In genomic region chr17:78230252-78230962, GRCh38 we compare ENCODE assay signal across 28 cellular contexts. TPM values are rescaled to one million over a fixed set of nuclear protein-coding genes. Genes with fewer than 3 reads are reported as not detected.
A peak's percentile ranks its signal among the peaks of the same experiment; 100 is the strongest.
DNase-seq lines count a peak whose midpoint lies in the region; ATAC-seq and TF ChIP-seq lines count a peak whose summit lies in the region.
"Had no signal": no experiment of that assay in that cellular context is flagged by ENCODE, and none has a peak within 500 bp of the region (broad histone marks: within the 10 kb centered on the region; RNA-seq: fewer than 3 reads in every experiment).

No MANE protein-coding gene starts in this region.

- no peak overlapping the region for H3K9ac ChIP-seq in BLaER1 treated with 17β-estradiol and CSF1 and Interleukin-3, amounts not matched to agents 10 nM and 100 nM
- H3K9ac ChIP-seq in IMR-90 (ENCODE audit: low read depth, low read length) = no peak overlapping the region

- H3K56ac ChIP-seq in IMR-90 (ENCODE audit: extremely low read depth, insufficient read depth, low read length) = no peak overlapping the region; the same call in 1 of the 2 replicates

- peaks cover 0 to 33% (median 14%) of the 10 kb centered on the region in 11 experiments; a peak in 12 of 22 replicates for H4K20me1 ChIP-seq in BLaER1 treated with 17β-estradiol and CSF1 and Interleukin-3, amounts not matched to agents 10 nM and 100 nM
- H4K20me1 ChIP-seq in IMR-90 (ENCODE audit: insufficient read depth, low read length) = no peaks in the 10 kb centered on the region

- H3K9me3 Mint-ChIP-seq in memory B cell = no peaks in the 10 kb centered on the region
- H3K9me3 Mint-ChIP-seq: activated T-helper 17 cell treated with anti-CD3 and anti-CD28 coated beads, Interleukin-2, amount 50 U/mL, for 72 hours; CD8-positive, alpha-beta memory T cell; HFFc6; nephron progenitor cell had no signal

- no peak overlapping the region for H3K4ac ChIP-seq in IMR-90 (ENCODE audit: low read depth, low read length)

- peaks cover 30 to 73% (median 61%) of the 10 kb centered on the region in 10 experiments for H3K4me1 ChIP-seq in BLaER1 treated with 17β-estradiol and CSF1 and Interleukin-3, amounts not matched to agents 10 nM and 100 nM
- H3K4me1 ChIP-seq in IMR-90 (ENCODE audit: control insufficient read depth, insufficient read depth, low read length) = no peaks in the 10 kb centered on the region
- H3K4me1 ChIP-seq: vagina had no signal

- in situ Hi-C loops in IMR-90 (cut with MboI; ENCODE audit: low sequenced_read_pairs) = no loop called here

- no peak for DNase-seq in IMR-90
- no peak for DNase-seq in memory B cell (ENCODE audit: low spot score in 2 of 2)
- DNase-seq in mucosa of gallbladder (ENCODE audit: low spot score) = no peak
- DNase-seq in T1000 (lab: John Stamatoyannopoulos, UW) = no peak
- DNase-seq in NCI-H2227 (lab: John Stamatoyannopoulos, UW; ENCODE audit: unreplicated experiment) = no peak
- DNase-seq: activated CD8-positive, alpha-beta T cell treated with anti-CD3 and anti-CD28 coated beads, Interleukin-2, amount 10 ng/mL, durations not matched to agents 7 days and 5 days; activated naive CD4-positive, alpha-beta T cell treated with anti-CD3 and anti-CD28 coated beads, Interleukin-2, amount 50 U/mL, for 16 hours; CD8-positive, alpha-beta memory T cell; EL; HFFc6; Karpas-422; mammary epithelial cell; NCI-H1417 treated with DMSO at 0.1 percent for 48 hours; NCI-H2029 treated with DMSO at 0.1 percent for 48 hours; NCI-H2227 treated with DMSO at 0.1 percent for 48 hours; NCI-H526; nephron progenitor cell; PC-9; Right ventricle myocardium superior; stimulated activated naive CD4-positive, alpha-beta T cell treated with Interleukin-2 at 50 U/mL for 16 hours; T-helper 2 cell had no signal

- H3K4me2 ChIP-seq in BLaER1 treated with 17β-estradiol and CSF1 and Interleukin-3, amounts not matched to agents 10 nM and 100 nM = peak overlapping the region in 6 of 11 experiments; percentile 71 to 96 (median 89); a peak in 10 of 22 replicates
- H3K4me2 ChIP-seq in IMR-90 (ENCODE audit: low read depth, low read length) = no peak overlapping the region
- H3K4me2 ChIP-seq: PC-9, smooth muscle cell had no signal

- no peak for TF ChIP-seq CTCF in IMR-90 (conservative IDR thresholded peaks at IDR 0.05; ENCODE audit: low read depth, low read length)

- H3K14ac ChIP-seq in IMR-90 (replicated peaks; ENCODE audit: low read depth, low read length) = no peak overlapping the region

- peaks cover 30% of the 10 kb centered on the region for H3K27me3 Mint-ChIP-seq in memory B cell

- BruUV-seq in IMR-90 (replicated peaks; lab: Mats Ljungman, UMichigan) = no TSS peak

- ATAC-seq in IMR-90 (ENCODE audit: low read depth) (no peak), memory B cell (ENCODE audit: low read depth) (peak; percentile 54), HG03095 (IDR thresholded peaks at IDR 0.05; ENCODE audit: unreplicated experiment) (no peak)
- ATAC-seq: activated CD8-positive, alpha-beta T cell treated with anti-CD3 and anti-CD28 coated beads, Interleukin-2, amount 10 ng/mL, durations not matched to agents 7 days and 5 days; activated T-helper 17 cell treated with anti-CD3 and anti-CD28 coated beads, Interleukin-2, amount 50 U/mL, for 72 hours had no signal

- no peak overlapping the region for H3K27ac Mint-ChIP-seq in memory B cell
- H3K27ac Mint-ChIP-seq: activated CD8-positive, alpha-beta T cell treated with anti-CD3 and anti-CD28 coated beads, Interleukin-2, amount 10 ng/mL, durations not matched to agents 7 days and 5 days; activated T-helper 17 cell treated with anti-CD3 and anti-CD28 coated beads, Interleukin-2, amount 50 U/mL, for 72 hours; CD8-positive, alpha-beta memory T cell; HFFc6; nephron progenitor cell had no signal

- H2BK20ac ChIP-seq in IMR-90 (ENCODE audit: low read depth, low read length) = no peak overlapping the region

- H3K36me3 ChIP-seq in BLaER1 treated with 17β-estradiol and CSF1 and Interleukin-3, amounts not matched to agents 10 nM and 100 nM = peaks cover 0 to 8% (median 2%) of the 10 kb centered on the region in 11 experiments; a peak in 16 of 22 replicates
- H3K36me3 ChIP-seq in IMR-90 (ENCODE audit: control insufficient read depth, insufficient read depth, low read length) = no peaks in the 10 kb centered on the region
- H3K36me3 ChIP-seq: vagina had no signal

- H3K18ac ChIP-seq in IMR-90 (ENCODE audit: low read depth, low read length) = no peak overlapping the region

- CTCF ChIA-PET in IMR-90 (lab: Yijun Ruan, JAX) = no interaction called here

- H3K36me3 Mint-ChIP-seq in memory B cell = no peaks in the 10 kb centered on the region
- H3K36me3 Mint-ChIP-seq: CD8-positive, alpha-beta memory T cell had no signal

- H2BK5ac ChIP-seq in IMR-90 (ENCODE audit: low read depth, low read length, poor library complexity, severe bottlenecking) = no peak overlapping the region

- intact Hi-C loops in IMR-90 (cut with micrococcal nuclease) = no loop called here

- H2AK5ac ChIP-seq in IMR-90 (ENCODE audit: low read depth, low read length) = no peak overlapping the region

- peaks cover 13% of the 10 kb centered on the region for H3K4me1 Mint-ChIP-seq in memory B cell
- H3K4me1 Mint-ChIP-seq: activated T-helper 17 cell treated with anti-CD3 and anti-CD28 coated beads, Interleukin-2, amount 50 U/mL, for 72 hours; nephron progenitor cell had no signal

- no peaks in the 10 kb centered on the region for H3K9me1 ChIP-seq in IMR-90 (ENCODE audit: insufficient read depth, low read length)

- no peaks in the 10 kb centered on the region for H3K79me1 ChIP-seq in IMR-90 (ENCODE audit: low read depth in 1 of 2, low read length in 2 of 2)

- no peak overlapping the region for H3K4me3 Mint-ChIP-seq in memory B cell
- H3K4me3 Mint-ChIP-seq: activated CD8-positive, alpha-beta T cell treated with anti-CD3 and anti-CD28 coated beads, Interleukin-2, amount 10 ng/mL, durations not matched to agents 7 days and 5 days; activated T-helper 17 cell treated with anti-CD3 and anti-CD28 coated beads, Interleukin-2, amount 50 U/mL, for 72 hours; HFFc6; nephron progenitor cell had no signal

- H3K4me3 ChIP-seq in BLaER1 treated with 17β-estradiol and CSF1 and Interleukin-3, amounts not matched to agents 10 nM and 100 nM = no peak overlapping the region
- no peak overlapping the region for H3K4me3 ChIP-seq in IMR-90 (ENCODE audit: insufficient read depth, low read depth, low read length)
- H3K4me3 ChIP-seq: PC-9, smooth muscle cell, vagina had no signal

- H3K23ac ChIP-seq in IMR-90 (ENCODE audit: low read depth, low read length) = no peak overlapping the region

- H2AK9ac ChIP-seq in IMR-90 (replicated peaks; ENCODE audit: low read depth, low read length, poor library complexity) = no peak overlapping the region

- H3K27ac ChIP-seq in BLaER1 treated with 17β-estradiol and CSF1 and Interleukin-3, amounts not matched to agents 10 nM and 100 nM = no peak overlapping the region
- H3K27ac ChIP-seq in IMR-90 (ENCODE audit: insufficient read depth, low read length) (no peak overlapping the region), angular gyrus (ENCODE audit: low read depth, low read length) (peak overlapping the region; percentile 95)
- H3K27ac ChIP-seq: PC-9, vagina had no signal

- dilution Hi-C loops in IMR-90 (cut with HindIII; ENCODE audit: low sequenced_read_pairs, unreplicated experiment) = no loop called here

- no peak overlapping the region for H4K8ac ChIP-seq in IMR-90 (ENCODE audit: low read depth in 2 of 2, low read length in 2 of 2)

- no peaks in the 10 kb centered on the region for H3K9me3 ChIP-seq in BLaER1 treated with 17β-estradiol and CSF1 and Interleukin-3, amounts not matched to agents 10 nM and 100 nM (replicated peaks in 1 of 11)
- no peaks in the 10 kb centered on the region for H3K9me3 ChIP-seq in IMR-90 (ENCODE audit: control insufficient read depth, insufficient read depth, low read length)
- H3K9me3 ChIP-seq: vagina had no signal

- TF ChIP-seq RAD21 in IMR-90 (IDR thresholded peaks at IDR 0.05; ENCODE audit: low read length) = no peak

- TF ChIP-seq POLR2A in IMR-90 (IDR thresholded peaks at IDR 0.05; ENCODE audit: low read depth, low read length) = no peak

- 67% methylated on average over 2 of the region's 13 CpGs; no CpG with 5 or more reads in 1 of the 2 experiments for WGBS in IMR-90 (ENCODE audit: extremely low coverage in 2 of 2, insufficient read length in 1 of 2), 2 experiments

- no peak overlapping the region for H2BK120ac ChIP-seq in IMR-90 (ENCODE audit: low read depth, low read length)

- H2BK15ac ChIP-seq in IMR-90 (ENCODE audit: low read depth, low read length) = no peak overlapping the region

- peak overlapping the region; percentile 58 for H2AFZ ChIP-seq in IMR-90 (replicated peaks; ENCODE audit: low read length, poor library complexity)
- H2AFZ ChIP-seq: PC-9 had no signal

- no peak overlapping the region for H4K5ac ChIP-seq in IMR-90 (ENCODE audit: low read depth, low read length)

- POLR2A ChIA-PET in IMR-90 (lab: Charles Lee; ENCODE audit: unreplicated experiment) = no interaction called here

- H4K91ac ChIP-seq in IMR-90 (ENCODE audit: insufficient read depth, low read depth, low read length) = no peak overlapping the region

- peaks cover 22 to 43% (median 38%) of the 10 kb centered on the region in 11 experiments for H3K27me3 ChIP-seq in BLaER1 treated with 17β-estradiol and CSF1 and Interleukin-3, amounts not matched to agents 10 nM and 100 nM
- peaks cover 38% of the 10 kb centered on the region for H3K27me3 ChIP-seq in IMR-90 (ENCODE audit: control insufficient read depth, insufficient read depth, low read length)
- H3K27me3 ChIP-seq: vagina had no signal

TF ChIP-seq in IMR-90, 13 proteins besides CTCF, POLR2A, EP300 and RAD21 (continues in another document):
- TF ChIP-seq CEBPB (IDR thresholded peaks at IDR 0.05; ENCODE audit: low read depth, low read length) (no peak), RFX5 (IDR thresholded peaks at IDR 0.05; ENCODE audit: low read depth, low read length) (no peak)

RNA-seq across cellular contexts. Expression of gene TMEM235, which starts 1.0 kb away (rescaled TPM):
- total RNA-seq in IMR-90 (2012; rRNA removed) (not detected in 2 replicates), mucosa of gallbladder (not detected)
- polyA plus RNA-seq in IMR-90 (2012; rRNA removed) = not detected in 2 replicates
- polyA plus RNA-seq in IMR-90 (2012; cell fraction: cytosol; rRNA removed) = not detected in 2 replicates
- polyA plus RNA-seq in IMR-90 (2012; cell fraction: nucleus; rRNA removed; ENCODE audit: low replicate concordance) = not detected in 2 replicates
- total RNA-seq: A673; activated CD8-positive, alpha-beta T cell treated with anti-CD3 and anti-CD28 coated beads, Interleukin-2, amount 10 ng/mL, durations not matched to agents 7 days and 5 days; activated T-helper 17 cell treated with anti-CD3 and anti-CD28 coated beads, Interleukin-2, amount 50 U/mL, for 72 hours; CD8-positive, alpha-beta memory T cell; HFFc6; mammary epithelial cell; PC-9; Right ventricle myocardium superior; smooth muscle cell; vagina had no signal
- polyA plus RNA-seq: CD8-positive, alpha-beta memory T cell; mammary epithelial cell; smooth muscle cell had no signal

RNA-seq across cellular contexts. Expression of gene BIRC5, which starts 16.4 kb away (rescaled TPM):
- total RNA-seq in IMR-90 (2012; rRNA removed) = 52.7 and 53.6 TPM in 2 replicates
- polyA plus RNA-seq in IMR-90 (2012; rRNA removed) = 16.6 and 19.5 TPM in 2 replicates
- 10.6 and 17.7 TPM in 2 replicates for polyA plus RNA-seq in IMR-90 (2012; cell fraction: cytosol; rRNA removed)
- polyA plus RNA-seq in IMR-90 (2012; cell fraction: nucleus; rRNA removed; ENCODE audit: low replicate concordance) = 5.5 and 7.2 TPM in 2 replicates
- 2.7 TPM for total RNA-seq in mucosa of gallbladder

RNA-seq across cellular contexts. Expression of gene AFMID, which starts 43.2 kb away (rescaled TPM):
- total RNA-seq in IMR-90 (2012; rRNA removed) (45.5 and 65.1 TPM in 2 replicates), mucosa of gallbladder (50.4 TPM)
- 29.9 and 41.0 TPM in 2 replicates for polyA plus RNA-seq in IMR-90 (2012; rRNA removed)
- 31.0 and 49.3 TPM in 2 replicates for polyA plus RNA-seq in IMR-90 (2012; cell fraction: cytosol; rRNA removed)
- 22.5 and 29.1 TPM in 2 replicates for polyA plus RNA-seq in IMR-90 (2012; cell fraction: nucleus; rRNA removed; ENCODE audit: low replicate concordance)

RNA-seq across cellular contexts. Expression of gene TK1, which starts 43.6 kb away (rescaled TPM):
- total RNA-seq in IMR-90 (2012; rRNA removed) = 109 and 219 TPM in 2 replicates
- 150 and 181 TPM in 2 replicates for polyA plus RNA-seq in IMR-90 (2012; rRNA removed)
- polyA plus RNA-seq in IMR-90 (2012; cell fraction: cytosol; rRNA removed) = 133 and 160 TPM in 2 replicates
- 27.2 and 110 TPM in 2 replicates for polyA plus RNA-seq in IMR-90 (2012; cell fraction: nucleus; rRNA removed; ENCODE audit: low replicate concordance)
- 4.6 TPM for total RNA-seq in mucosa of gallbladder

Comparison
In these comparisons a context has a peak if more than half of its experiments do, and no peak if none do; other contexts are left out.
1. RNA of gene BIRC5, which starts 16.4 kb away (total RNA-seq): 52.7 to 53.6 TPM in IMR-90; 2.7 TPM in mucosa of gallbladder (single experiment); every median in the first group is over 10 times any median in the second.